In the genomic region with DNA sequence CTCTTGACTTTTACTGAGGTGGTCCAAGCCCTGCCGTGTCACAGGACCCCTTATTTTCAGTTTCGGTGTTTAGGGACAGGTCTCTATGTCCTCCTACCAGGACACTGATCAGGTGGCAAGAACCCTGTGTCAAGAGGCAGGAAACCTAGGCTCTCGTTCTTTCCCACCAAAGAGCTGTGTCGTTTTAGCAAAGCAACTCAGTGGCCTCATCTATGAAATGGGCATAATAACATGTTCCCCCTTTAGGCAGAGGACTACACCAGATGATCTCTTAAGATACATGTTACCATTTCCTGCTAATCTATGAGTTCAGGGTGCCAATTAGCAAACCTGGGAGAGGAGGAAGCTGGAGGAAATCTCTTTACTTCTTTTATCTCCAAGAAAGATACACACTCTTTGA, we compare ENCODE assay signal across 11 cellular contexts. TPM values are rescaled to one million over a fixed set of nuclear protein-coding genes. Genes with fewer than 3 reads are reported as not detected.
DNase-seq lines count a peak whose midpoint lies in the region; ATAC-seq and TF ChIP-seq lines count a peak whose summit lies in the region.
"Had no signal": no experiment of that assay in that cellular context is flagged by ENCODE, and none has a peak within 500 bp of the region (broad histone marks: within the 10 kb centered on the region; RNA-seq: fewer than 3 reads in every experiment).

No MANE protein-coding gene starts in this region.

- peaks cover 3 to 4% of the 10 kb centered on the region in 2 donors for H3K27me3 ChIP-seq in naive thymus-derived CD4-positive, alpha-beta T cell (ENCODE audit: control insufficient read depth in 2 of 2, insufficient read depth in 2 of 2, low read length in 2 of 2)
- H3K27me3 ChIP-seq in uterus = no peaks in the 10 kb centered on the region
- no peaks in the 10 kb centered on the region; the same call in 1 of the 2 replicates for H3K27me3 ChIP-seq in MM.1S (replicated peaks; ENCODE audit: insufficient read depth, low read length)

- no peaks in the 10 kb centered on the region for H3K9me2 ChIP-seq in MM.1S (replicated peaks; ENCODE audit: insufficient read depth, low read length)

- H3K9me3 ChIP-seq in naive thymus-derived CD4-positive, alpha-beta T cell (ENCODE audit: control insufficient read depth in 2 of 3, low read length in 3 of 3) = no peaks in the 10 kb centered on the region
- H3K9me3 ChIP-seq in uterus (no peaks in the 10 kb centered on the region), MM.1S (replicated peaks; ENCODE audit: insufficient read depth, low read length) (no peaks in the 10 kb centered on the region)
- H3K9me3 ChIP-seq: HAP-1 had no signal

- TF ChIP-seq CTCF in cardiac fibroblast (IDR thresholded peaks at IDR 0.05; ENCODE audit: low read depth, low read length) (no peak), uterus (IDR thresholded peaks at IDR 0.05) (no peak), MM.1S (IDR thresholded peaks at IDR 0.05; ENCODE audit: low read length) (no peak)

- H3K36me3 Mint-ChIP-seq in activated naive CD8-positive, alpha-beta T cell = peaks cover 2% of the 10 kb centered on the region
- no peaks in the 10 kb centered on the region for H3K36me3 Mint-ChIP-seq in activated naive CD8-positive, alpha-beta T cell treated with anti-CD3 and anti-CD28 coated beads for 36 hours
- H3K36me3 Mint-ChIP-seq in naive thymus-derived CD4-positive, alpha-beta T cell = no peaks in the 10 kb centered on the region

- no peak overlapping the region for H3K4me2 ChIP-seq in MM.1S (ENCODE audit: low read depth, low read length)

- H4K20me1 ChIP-seq in MM.1S (ENCODE audit: insufficient read depth, low read length) = no peaks in the 10 kb centered on the region

- no peaks in the 10 kb centered on the region for H3K4me1 ChIP-seq in naive thymus-derived CD4-positive, alpha-beta T cell (ENCODE audit: control insufficient read depth in 2 of 2, insufficient read depth in 2 of 2, low read length in 2 of 2)
- H3K4me1 ChIP-seq in uterus (no peaks in the 10 kb centered on the region), MM.1S (ENCODE audit: low read length) (peaks cover 8% of the 10 kb centered on the region; the same call in 1 of the 2 replicates)

- no peak for ATAC-seq in naive thymus-derived CD4-positive, alpha-beta T cell
- no peak for ATAC-seq in HG02885 (IDR thresholded peaks at IDR 0.05; ENCODE audit: poor library complexity, unreplicated experiment)

- no peak overlapping the region for H2AFZ ChIP-seq in MM.1S (ENCODE audit: low read length)

- H3K79me2 ChIP-seq in MM.1S (ENCODE audit: low read length) = no peaks in the 10 kb centered on the region

- no peaks in the 10 kb centered on the region for H3K36me3 ChIP-seq in naive thymus-derived CD4-positive, alpha-beta T cell (ENCODE audit: control insufficient read depth in 2 of 3, insufficient read depth in 3 of 3, low read length in 3 of 3)
- no peaks in the 10 kb centered on the region for H3K36me3 ChIP-seq in uterus
- no peaks in the 10 kb centered on the region for H3K36me3 ChIP-seq in MM.1S (replicated peaks; ENCODE audit: insufficient read depth, low read length)
- H3K36me3 ChIP-seq: HAP-1 had no signal

- H3K27me3 Mint-ChIP-seq in activated naive CD8-positive, alpha-beta T cell = peaks cover 56% of the 10 kb centered on the region
- peaks cover 92% of the 10 kb centered on the region for H3K27me3 Mint-ChIP-seq in activated naive CD8-positive, alpha-beta T cell treated with anti-CD3 and anti-CD28 coated beads for 36 hours
- peaks cover 73 to 89% (median 88%) of the 10 kb centered on the region in 5 donors for H3K27me3 Mint-ChIP-seq in naive thymus-derived CD4-positive, alpha-beta T cell

- H3K9ac ChIP-seq in MM.1S (ENCODE audit: low read length) = no peak overlapping the region

- peak overlapping the region; percentile 79 for H3K4me3 Mint-ChIP-seq in activated naive CD8-positive, alpha-beta T cell
- no peak overlapping the region for H3K4me3 Mint-ChIP-seq in activated naive CD8-positive, alpha-beta T cell treated with anti-CD3 and anti-CD28 coated beads for 36 hours
- H3K4me3 Mint-ChIP-seq in naive thymus-derived CD4-positive, alpha-beta T cell = peak overlapping the region; percentile 5 to 81 (median 62)

- H3K9me3 Mint-ChIP-seq in activated naive CD8-positive, alpha-beta T cell (ENCODE audit: low read depth) = no peaks in the 10 kb centered on the region
- H3K9me3 Mint-ChIP-seq in activated naive CD8-positive, alpha-beta T cell treated with anti-CD3 and anti-CD28 coated beads for 36 hours = peaks cover 2% of the 10 kb centered on the region
- H3K9me3 Mint-ChIP-seq in naive thymus-derived CD4-positive, alpha-beta T cell = no peaks in the 10 kb centered on the region

- H3K27ac ChIP-seq in naive thymus-derived CD4-positive, alpha-beta T cell (ENCODE audit: low read depth, low read length) = no peak overlapping the region
- H3K27ac ChIP-seq in uterus (peak overlapping the region; percentile 97 to 98), MM.1S (ENCODE audit: low read length) (no peak overlapping the region)

- no peak overlapping the region for H3K27ac Mint-ChIP-seq in activated naive CD8-positive, alpha-beta T cell
- H3K27ac Mint-ChIP-seq in activated naive CD8-positive, alpha-beta T cell treated with anti-CD3 and anti-CD28 coated beads for 36 hours = no peak overlapping the region
- no peak overlapping the region for H3K27ac Mint-ChIP-seq in naive thymus-derived CD4-positive, alpha-beta T cell

- intact Hi-C loops in naive thymus-derived CD4-positive, alpha-beta T cell (cut with micrococcal nuclease) = no loop called here
- intact Hi-C loops in uterus (cut with DNase I; ENCODE audit: low total_unique reads) = no loop called here

- CTCF ChIA-PET in naive thymus-derived CD4-positive, alpha-beta T cell (lab: Charles Lee) = no interaction called here

- TF ChIP-seq POLR2A in uterus (IDR thresholded peaks at IDR 0.05) = no peak

- DNase-seq in activated naive CD8-positive, alpha-beta T cell treated with anti-CD3 and anti-CD28 coated beads for 36 hours = no peak
- DNase-seq in cardiac fibroblast (ENCODE audit: low read depth in 2 of 2) (no peak), uterus (no peak), MM.1S (no peak)
- DNase-seq in naive thymus-derived CD4-positive, alpha-beta T cell = no peak
- no peak for DNase-seq in stimulated activated CD4-positive, alpha-beta T cell treated with anti-CD3 and anti-CD28 coated beads, Interleukin-4, amount 100 ng/mL, for 1 hour
- DNase-seq: activated gamma-delta T cell, NCI-H345 had no signal

- H3K4me3 ChIP-seq in cardiac fibroblast (replicated peaks in 1 of 2; ENCODE audit: low read depth in 2 of 2, low read length in 2 of 2) (peak overlapping the region; percentile 82 to 89), uterus (peak overlapping the region; percentile 81 to 88), MM.1S (ENCODE audit: low read length) (no peak overlapping the region)
- H3K4me3 ChIP-seq in naive thymus-derived CD4-positive, alpha-beta T cell (ENCODE audit: low read length) = no peak overlapping the region

- POLR2A ChIA-PET in naive thymus-derived CD4-positive, alpha-beta T cell (lab: Charles Lee) = no interaction called here

- no peaks in the 10 kb centered on the region for H3F3A ChIP-seq in MM.1S (ENCODE audit: insufficient read depth, low read length)

- peaks cover 21% of the 10 kb centered on the region for H3K4me1 Mint-ChIP-seq in activated naive CD8-positive, alpha-beta T cell (ENCODE audit: low read depth)
- peaks cover 20% of the 10 kb centered on the region for H3K4me1 Mint-ChIP-seq in activated naive CD8-positive, alpha-beta T cell treated with anti-CD3 and anti-CD28 coated beads for 36 hours
- H3K4me1 Mint-ChIP-seq in naive thymus-derived CD4-positive, alpha-beta T cell = peaks cover 0 to 29% (median 29%) of the 10 kb centered on the region in 7 donors

RNA-seq across cellular contexts. Expression of a gene that starts 1.9 kb away (rescaled TPM):
- total RNA-seq in activated naive CD8-positive, alpha-beta T cell treated with anti-CD3 and anti-CD28 coated beads for 36 hours = under 1 TPM; 0.70 to 0.78 TPM
- 10 to 100 TPM in 1 of 5 experiments, 1 to 10 TPM in 4; 1.1 to 48.6 (median 2.3) TPM for total RNA-seq in naive thymus-derived CD4-positive, alpha-beta T cell
- polyA plus RNA-seq in naive thymus-derived CD4-positive, alpha-beta T cell = under 1 TPM; 0.41 to 0.76 TPM
- total RNA-seq in uterus = 10 to 100 TPM; 22.9 to 98.1 (median 34.3) TPM

Comparison
In these comparisons a context has a peak if more than half of its experiments do, and no peak if none do; other contexts are left out.
1. H3K4me3 ChIP-seq: peak in cardiac fibroblast (2 of 2) and uterus (2 of 2); none in naive thymus-derived CD4-positive, alpha-beta T cell (single experiment) and MM.1S (single experiment).
2. H3K27ac ChIP-seq: peak in uterus (2 of 2); none in naive thymus-derived CD4-positive, alpha-beta T cell (single experiment) and MM.1S (single experiment).